ENCODE assay signal across 21 cellular contexts in genomic region chr6:31626952-31627351, GRCh38. TPM values are rescaled to one million over a fixed set of nuclear protein-coding genes. Genes with fewer than 3 reads are reported as not detected.
DNase-seq lines count a peak whose midpoint lies in the region; ATAC-seq and TF ChIP-seq lines count a peak whose summit lies in the region.
"Had no signal": no experiment of that assay in that cellular context is flagged by ENCODE, and none has a peak within 500 bp of the region (broad histone marks: within the 10 kb centered on the region; RNA-seq: fewer than 3 reads in every experiment).

No MANE protein-coding gene starts in this region.

- intact Hi-C loops in activated CD8-positive, alpha-beta T cell treated with anti-CD3 and anti-CD28 coated beads for 36 hours (cut with micrococcal nuclease) = no loop called here
- intact Hi-C loops in CD8-positive, alpha-beta T cell (cut with DNase I, micrococcal nuclease) = no loop called here

- no peak for DNase-seq in activated CD8-positive, alpha-beta T cell treated with anti-CD3 and anti-CD28 coated beads, Interleukin-2, amount 10 ng/mL, durations not matched to agents 7 days and 5 days
- DNase-seq in activated CD8-positive, alpha-beta T cell treated with anti-CD3 and anti-CD28 coated beads for 36 hours = no peak
- no peak for DNase-seq in CD8-positive, alpha-beta T cell
- DNase-seq in activated naive CD8-positive, alpha-beta T cell treated with anti-CD3 and anti-CD28 coated beads for 36 hours = no peak
- DNase-seq in neural crest cell (ENCODE audit: low read depth, low spot score) (no peak), DMS153 (lab: John Stamatoyannopoulos, UW) (no peak), mucosa of gallbladder (ENCODE audit: low spot score) (no peak)
- DNase-seq: BE2C; CD4-positive, alpha-beta memory T cell; KBM-7; MV-4-11; NCI-H1417; NCI-H187; NCI-H2107; NCI-H510A; NCI-H774; PC-3; RPMI8226; SHP77 treated with DMSO at 0.1 percent for 48 hours had no signal

- no peaks in the 10 kb centered on the region for H3K27me3 ChIP-seq in CD8-positive, alpha-beta T cell (ENCODE audit: insufficient read depth, low read length)
- H3K27me3 ChIP-seq: BE2C had no signal

- peaks cover 56% of the 10 kb centered on the region for H3K36me3 ChIP-seq in CD8-positive, alpha-beta T cell (ENCODE audit: insufficient read depth, low read length)

- POLR2A ChIA-PET in activated CD8-positive, alpha-beta T cell treated with anti-CD3 and anti-CD28 coated beads, Interleukin-2, amount 10 ng/mL, durations not matched to agents 7 days and 5 days (lab: Charles Lee) = interaction anchor here (1.8 kb wide), 1 partner anchor 26 kb away, joined by 8 read pairs; the partner anchor contains the start of gene BAG6
- POLR2A ChIA-PET in activated CD8-positive, alpha-beta T cell treated with anti-CD3 and anti-CD28 coated beads for 36 hours (lab: Charles Lee) = interaction anchor here (0.6 to 11.4 kb wide), 5 partner anchors 13 to 180 kb away, joined by 3 to 235 read pairs (median 3); partner anchors contain the start of genes APOM, BAG6 and LSM2
- POLR2A ChIA-PET in CD8-positive, alpha-beta T cell (lab: Charles Lee) = interaction anchor here (0.6 to 1.0 kb wide), 2 partner anchors 26 to 30 kb away, joined by 3 read pairs; partner anchors contain the start of gene BAG6

- H3K4me1 ChIP-seq in CD8-positive, alpha-beta T cell (ENCODE audit: insufficient read depth, low read length) = peaks cover 2% of the 10 kb centered on the region
- H3K4me1 ChIP-seq: BE2C had no signal

- no peaks in the 10 kb centered on the region for H3K27me3 Mint-ChIP-seq in activated CD8-positive, alpha-beta T cell treated with anti-CD3 and anti-CD28 coated beads, Interleukin-2, amount 10 ng/mL, durations not matched to agents 7 days and 5 days (ENCODE audit: low read depth)
- H3K27me3 Mint-ChIP-seq in activated CD8-positive, alpha-beta T cell treated with anti-CD3 and anti-CD28 coated beads for 36 hours = no peaks in the 10 kb centered on the region
- H3K27me3 Mint-ChIP-seq in CD8-positive, alpha-beta T cell (ENCODE audit: low read depth) = no peaks in the 10 kb centered on the region
- no peaks in the 10 kb centered on the region for H3K27me3 Mint-ChIP-seq in activated naive CD8-positive, alpha-beta T cell treated with anti-CD3 and anti-CD28 coated beads for 36 hours
- no peaks in the 10 kb centered on the region for H3K27me3 Mint-ChIP-seq in neural crest cell (ENCODE audit: low read depth)
- H3K27me3 Mint-ChIP-seq: CD4-positive, alpha-beta memory T cell had no signal

- no peaks in the 10 kb centered on the region for H3K9me3 Mint-ChIP-seq in activated CD8-positive, alpha-beta T cell treated with anti-CD3 and anti-CD28 coated beads, Interleukin-2, amount 10 ng/mL, durations not matched to agents 7 days and 5 days (ENCODE audit: insufficient read depth)
- H3K9me3 Mint-ChIP-seq in activated CD8-positive, alpha-beta T cell treated with anti-CD3 and anti-CD28 coated beads for 36 hours = no peaks in the 10 kb centered on the region
- H3K9me3 Mint-ChIP-seq in CD8-positive, alpha-beta T cell = no peaks in the 10 kb centered on the region
- H3K9me3 Mint-ChIP-seq in activated naive CD8-positive, alpha-beta T cell treated with anti-CD3 and anti-CD28 coated beads for 36 hours = no peaks in the 10 kb centered on the region
- no peaks in the 10 kb centered on the region for H3K9me3 Mint-ChIP-seq in neural crest cell
- H3K9me3 Mint-ChIP-seq: CD4-positive, alpha-beta memory T cell; GM23338 had no signal

- peak overlapping the region; percentile 4 for H3K27ac Mint-ChIP-seq in activated CD8-positive, alpha-beta T cell treated with anti-CD3 and anti-CD28 coated beads, Interleukin-2, amount 10 ng/mL, durations not matched to agents 7 days and 5 days
- no peak overlapping the region for H3K27ac Mint-ChIP-seq in activated CD8-positive, alpha-beta T cell treated with anti-CD3 and anti-CD28 coated beads for 36 hours
- peak overlapping the region; percentile 45 for H3K27ac Mint-ChIP-seq in CD8-positive, alpha-beta T cell
- H3K27ac Mint-ChIP-seq in activated naive CD8-positive, alpha-beta T cell treated with anti-CD3 and anti-CD28 coated beads for 36 hours = peak overlapping the region; percentile 43
- no peak overlapping the region for H3K27ac Mint-ChIP-seq in neural crest cell (ENCODE audit: unreplicated experiment)
- H3K27ac Mint-ChIP-seq: GM23338 had no signal

- no peaks in the 10 kb centered on the region for H3K9me3 ChIP-seq in CD8-positive, alpha-beta T cell (ENCODE audit: low read length)
- H3K9me3 ChIP-seq: BE2C had no signal

- peaks cover 87% of the 10 kb centered on the region for H3K36me3 Mint-ChIP-seq in activated CD8-positive, alpha-beta T cell treated with anti-CD3 and anti-CD28 coated beads, Interleukin-2, amount 10 ng/mL, durations not matched to agents 7 days and 5 days (ENCODE audit: low read depth)
- H3K36me3 Mint-ChIP-seq in activated CD8-positive, alpha-beta T cell treated with anti-CD3 and anti-CD28 coated beads for 36 hours (ENCODE audit: low read depth) = peaks cover 84% of the 10 kb centered on the region
- H3K36me3 Mint-ChIP-seq in CD8-positive, alpha-beta T cell = peaks cover 91% of the 10 kb centered on the region
- peaks cover 69% of the 10 kb centered on the region for H3K36me3 Mint-ChIP-seq in activated naive CD8-positive, alpha-beta T cell treated with anti-CD3 and anti-CD28 coated beads for 36 hours
- H3K36me3 Mint-ChIP-seq in neural crest cell (ENCODE audit: low read depth) = peaks cover 55% of the 10 kb centered on the region

- CTCF ChIA-PET in activated CD8-positive, alpha-beta T cell treated with anti-CD3 and anti-CD28 coated beads, Interleukin-2, amount 10 ng/mL, durations not matched to agents 7 days and 5 days (lab: Charles Lee) = interaction anchor here (1.1 kb wide), 1 partner anchor 76 kb away, joined by 3 read pairs; no protein-coding TSS in a partner anchor
- CTCF ChIA-PET in activated CD8-positive, alpha-beta T cell treated with anti-CD3 and anti-CD28 coated beads for 36 hours (lab: Charles Lee) = interaction anchor here (1.3 kb wide), 1 partner anchor 9 kb away, joined by 5 read pairs; no protein-coding TSS in a partner anchor
- CTCF ChIA-PET in CD8-positive, alpha-beta T cell (lab: Charles Lee) = interaction anchor here (1.7 kb wide), 1 partner anchor 89 kb away, joined by 3 read pairs; no protein-coding TSS in a partner anchor

- H3K4me3 Mint-ChIP-seq in activated CD8-positive, alpha-beta T cell treated with anti-CD3 and anti-CD28 coated beads, Interleukin-2, amount 10 ng/mL, durations not matched to agents 7 days and 5 days = no peak overlapping the region
- no peak overlapping the region for H3K4me3 Mint-ChIP-seq in activated CD8-positive, alpha-beta T cell treated with anti-CD3 and anti-CD28 coated beads for 36 hours
- H3K4me3 Mint-ChIP-seq in CD8-positive, alpha-beta T cell = no peak overlapping the region
- no peak overlapping the region for H3K4me3 Mint-ChIP-seq in activated naive CD8-positive, alpha-beta T cell treated with anti-CD3 and anti-CD28 coated beads for 36 hours
- peak overlapping the region; percentile 56 for H3K4me3 Mint-ChIP-seq in neural crest cell
- H3K4me3 Mint-ChIP-seq: CD4-positive, alpha-beta memory T cell; GM23338 had no signal

- no peak for ATAC-seq in activated CD8-positive, alpha-beta T cell treated with anti-CD3 and anti-CD28 coated beads, Interleukin-2, amount 10 ng/mL, durations not matched to agents 7 days and 5 days
- ATAC-seq in activated CD8-positive, alpha-beta T cell treated with anti-CD3 and anti-CD28 coated beads for 36 hours = no peak
- ATAC-seq in CD8-positive, alpha-beta T cell = no peak
- ATAC-seq in GM21515 (IDR thresholded peaks at IDR 0.05; ENCODE audit: unreplicated experiment) = no peak
- ATAC-seq: GM23338, PC-3 had no signal

- peaks cover 23% of the 10 kb centered on the region for H3K4me1 Mint-ChIP-seq in activated CD8-positive, alpha-beta T cell treated with anti-CD3 and anti-CD28 coated beads, Interleukin-2, amount 10 ng/mL, durations not matched to agents 7 days and 5 days (ENCODE audit: low read depth)
- peaks cover 23% of the 10 kb centered on the region for H3K4me1 Mint-ChIP-seq in activated CD8-positive, alpha-beta T cell treated with anti-CD3 and anti-CD28 coated beads for 36 hours (ENCODE audit: low read depth)
- peaks cover 14% of the 10 kb centered on the region for H3K4me1 Mint-ChIP-seq in CD8-positive, alpha-beta T cell (ENCODE audit: low read depth)
- H3K4me1 Mint-ChIP-seq in activated naive CD8-positive, alpha-beta T cell treated with anti-CD3 and anti-CD28 coated beads for 36 hours = peaks cover 16% of the 10 kb centered on the region
- H3K4me1 Mint-ChIP-seq in neural crest cell = peaks cover 14% of the 10 kb centered on the region

- no peak for TF ChIP-seq CTCF in activated CD8-positive, alpha-beta T cell treated with anti-CD3 and anti-CD28 coated beads for 36 hours (IDR thresholded peaks at IDR 0.05)
- no peak for TF ChIP-seq CTCF in CD8-positive, alpha-beta T cell (IDR thresholded peaks at IDR 0.05)
- no peak for TF ChIP-seq CTCF in neural crest cell (conservative IDR thresholded peaks at IDR 0.05)

- no peak overlapping the region for H3K4me3 ChIP-seq in CD8-positive, alpha-beta T cell (ENCODE audit: low read depth, low read length)
- H3K4me3 ChIP-seq: GM23338 had no signal

- H3K27ac ChIP-seq in CD8-positive, alpha-beta T cell (ENCODE audit: low read depth, low read length) = no peak overlapping the region

RNA-seq across cellular contexts. Expression of gene PRRC2A, which starts 6.4 kb away (rescaled TPM):
- total RNA-seq in activated CD8-positive, alpha-beta T cell treated with anti-CD3 and anti-CD28 coated beads, Interleukin-2, amount 10 ng/mL, durations not matched to agents 7 days and 5 days = 100 to 1,000 TPM; 260 to 279 TPM
- total RNA-seq in activated CD8-positive, alpha-beta T cell treated with anti-CD3 and anti-CD28 coated beads for 36 hours = 100 to 1,000 TPM; 257 to 262 TPM
- 100 to 1,000 TPM; 201 to 207 TPM for total RNA-seq in CD8-positive, alpha-beta T cell
- 100 to 1,000 TPM; 244 to 252 TPM for total RNA-seq in activated naive CD8-positive, alpha-beta T cell treated with anti-CD3 and anti-CD28 coated beads for 36 hours
- total RNA-seq in neural crest cell (347 and 356 TPM in 2 replicates), mucosa of gallbladder (162 TPM)

RNA-seq across cellular contexts. Expression of gene AIF1, which starts 11.9 kb away (rescaled TPM):
- total RNA-seq in activated CD8-positive, alpha-beta T cell treated with anti-CD3 and anti-CD28 coated beads, Interleukin-2, amount 10 ng/mL, durations not matched to agents 7 days and 5 days = 100 to 1,000 TPM; 177 TPM
- 100 to 1,000 TPM; 240 to 253 TPM for total RNA-seq in activated CD8-positive, alpha-beta T cell treated with anti-CD3 and anti-CD28 coated beads for 36 hours
- 10 to 100 TPM; 71.2 to 76.5 TPM for total RNA-seq in CD8-positive, alpha-beta T cell
- 100 to 1,000 TPM; 150 to 157 TPM for total RNA-seq in activated naive CD8-positive, alpha-beta T cell treated with anti-CD3 and anti-CD28 coated beads for 36 hours
- total RNA-seq in neural crest cell = not detected in 2 replicates
- total RNA-seq in mucosa of gallbladder = 26.8 TPM
- total RNA-seq: PC-3 had no signal

RNA-seq across cellular contexts. Expression of gene BAG6, which starts 25.5 kb away (rescaled TPM):
- 100 to 1,000 TPM; 259 to 267 TPM for total RNA-seq in activated CD8-positive, alpha-beta T cell treated with anti-CD3 and anti-CD28 coated beads, Interleukin-2, amount 10 ng/mL, durations not matched to agents 7 days and 5 days
- 100 to 1,000 TPM; 303 to 318 TPM for total RNA-seq in activated CD8-positive, alpha-beta T cell treated with anti-CD3 and anti-CD28 coated beads for 36 hours
- 100 to 1,000 TPM; 203 to 206 TPM for total RNA-seq in CD8-positive, alpha-beta T cell
- total RNA-seq in activated naive CD8-positive, alpha-beta T cell treated with anti-CD3 and anti-CD28 coated beads for 36 hours = 100 to 1,000 TPM; 244 to 246 TPM
- total RNA-seq in neural crest cell (439 and 459 TPM in 2 replicates), mucosa of gallbladder (288 TPM)

RNA-seq across cellular contexts. Expression of gene APOM, which starts 28.7 kb away (rescaled TPM):
- total RNA-seq in activated CD8-positive, alpha-beta T cell treated with anti-CD3 and anti-CD28 coated beads, Interleukin-2, amount 10 ng/mL, durations not matched to agents 7 days and 5 days = 1 to 10 TPM; 3.2 to 5.1 TPM
- 1 to 10 TPM; 4.4 to 4.9 TPM for total RNA-seq in activated CD8-positive, alpha-beta T cell treated with anti-CD3 and anti-CD28 coated beads for 36 hours
- 1 to 10 TPM; 5.7 to 7.7 TPM for total RNA-seq in CD8-positive, alpha-beta T cell
- 1 to 10 TPM; 5.1 to 5.7 TPM for total RNA-seq in activated naive CD8-positive, alpha-beta T cell treated with anti-CD3 and anti-CD28 coated beads for 36 hours
- 3.8 and 4.2 TPM in 2 replicates for total RNA-seq in neural crest cell
- total RNA-seq in mucosa of gallbladder = 2.2 TPM

RNA-seq across cellular contexts. Expression of gene C6orf47, which starts 33.6 kb away (rescaled TPM):
- 10 to 100 TPM; 22.5 to 23.8 TPM for total RNA-seq in activated CD8-positive, alpha-beta T cell treated with anti-CD3 and anti-CD28 coated beads, Interleukin-2, amount 10 ng/mL, durations not matched to agents 7 days and 5 days
- total RNA-seq in activated CD8-positive, alpha-beta T cell treated with anti-CD3 and anti-CD28 coated beads for 36 hours = 10 to 100 TPM; 11.4 to 11.7 TPM
- 10 to 100 TPM; 13.3 to 13.4 TPM for total RNA-seq in CD8-positive, alpha-beta T cell
- 10 to 100 TPM; 10.8 to 11.1 TPM for total RNA-seq in activated naive CD8-positive, alpha-beta T cell treated with anti-CD3 and anti-CD28 coated beads for 36 hours
- total RNA-seq in neural crest cell (23.5 TPM in 2 replicates), mucosa of gallbladder (30.5 TPM)

Comparison
In these comparisons a context has a peak if more than half of its experiments do, and no peak if none do; other contexts are left out.
1. H3K27ac Mint-ChIP-seq: peak in activated CD8-positive, alpha-beta T cell treated with anti-CD3 and anti-CD28 coated beads, Interleukin-2, amount 10 ng/mL, durations not matched to agents 7 days and 5 days (single experiment), CD8-positive, alpha-beta T cell (single experiment) and activated naive CD8-positive, alpha-beta T cell treated with anti-CD3 and anti-CD28 coated beads for 36 hours (single experiment); none in activated CD8-positive, alpha-beta T cell treated with anti-CD3 and anti-CD28 coated beads for 36 hours (single experiment) and neural crest cell (single experiment).
2. RNA of gene AIF1, which starts 11.9 kb away (total RNA-seq): 240 to 253 TPM in activated CD8-positive, alpha-beta T cell treated with anti-CD3 and anti-CD28 coated beads for 36 hours, 177 TPM in activated CD8-positive, alpha-beta T cell treated with anti-CD3 and anti-CD28 coated beads, Interleukin-2, amount 10 ng/mL, durations not matched to agents 7 days and 5 days, 150 to 157 TPM in activated naive CD8-positive, alpha-beta T cell treated with anti-CD3 and anti-CD28 coated beads for 36 hours, 71.2 to 76.5 TPM in CD8-positive, alpha-beta T cell and 26.8 TPM in mucosa of gallbladder (single experiment); not detected in neural crest cell; every median in the first group is over 10 times any median in the second.